22 cellular contexts compared by ENCODE assay signal in genomic region chr22:46436595-46437163, GRCh38.
DNase-seq lines count a peak whose midpoint lies in the region; ATAC-seq and TF ChIP-seq lines count a peak whose summit lies in the region.
"Had no signal": no experiment of that assay in that cellular context is flagged by ENCODE, and none has a peak within 500 bp of the region (broad histone marks: within the 10 kb centered on the region; RNA-seq: fewer than 3 reads in every experiment).

No MANE protein-coding gene starts in this region.

- TF ChIP-seq CTCF in esophagus squamous epithelium (IDR thresholded peaks at IDR 0.05): no peak
- no peak for TF ChIP-seq CTCF in thyroid gland (IDR thresholded peaks at IDR 0.05)

- DNase-seq in NCI-H2171 treated with DMSO at 0.1 percent for 48 hours (lab: John Stamatoyannopoulos, UW) (peak; percentile 47), NCI-H2171 (lab: John Stamatoyannopoulos, UW) (no peak), RKO (ENCODE audit: low spot score) (peak; percentile 34), esophagus squamous epithelium (lab: John Stamatoyannopoulos, UW) (no peak), thyroid gland (no peak), superior temporal gyrus (ENCODE audit: extremely low spot score) (no peak), dedifferentiated amniotic fluid mesenchymal stem cell (ENCODE audit: extremely low spot score) (no peak)
- DNase-seq: activated CD4-positive, alpha-beta T cell treated with anti-CD3 and anti-CD28 coated beads, Interleukin-2, amount 10 ng/mL, durations not matched to agents 24 days and 14 days; activated naive CD4-positive, alpha-beta T cell treated with Interleukin-2 at 50 U/mL for 16 hours; DMS53; hypothalamus; left cardiac atrium; MM.1S; NCI-H2029; NCI-H510A treated with DMSO at 0.1 percent for 48 hours; nephron progenitor cell; T1000; trophoblast cell had no signal

- TF ChIP-seq POLR2A in esophagus squamous epithelium (IDR thresholded peaks at IDR 0.05) (no peak), thyroid gland (IDR thresholded peaks at IDR 0.05) (no peak)

- ATAC-seq in GM19035 (IDR thresholded peaks at IDR 0.05; ENCODE audit: unreplicated experiment): no peak
- ATAC-seq: left cardiac atrium; stimulated activated effector memory CD8-positive, alpha-beta T cell treated with anti-CD3 and anti-CD28 coated beads, Interleukin-12 subunit alpha, Interleukin-12 subunit beta, amount 100 ng/mL, for 72 hours had no signal

- no peaks in the 10 kb centered on the region for H3K27me3 ChIP-seq in esophagus squamous epithelium
- H3K27me3 ChIP-seq in thyroid gland: no peaks in the 10 kb centered on the region
- H3K27me3 ChIP-seq: esophagus muscularis mucosa, SJSA1 had no signal

- H3K36me3 ChIP-seq in esophagus squamous epithelium (peaks cover 0 to 39% (median 0%) of the 10 kb centered on the region in 3 donors), thyroid gland (no peaks in the 10 kb centered on the region)
- H3K36me3 ChIP-seq: SJSA1 had no signal

- H3K4me1 ChIP-seq in esophagus squamous epithelium (peaks cover 0 to 56% (median 5%) of the 10 kb centered on the region in 3 donors), thyroid gland (peaks cover 42 to 63% of the 10 kb centered on the region in 2 donors)
- H3K4me1 ChIP-seq: esophagus muscularis mucosa, SJSA1 had no signal

- WGBS in esophagus squamous epithelium, 2 donors: 46 to 65% methylated on average over 4 to 7 of the region's 7 CpGs
- 88 to 94% methylated on average over 6 to 7 of the region's 7 CpGs for WGBS in thyroid gland, 2 donors

- H3K27ac ChIP-seq in esophagus squamous epithelium: peak overlapping the region; percentile 70 to 83 (median 79)
- peak overlapping the region in 2 of 3 donors; percentile 52 to 95 for H3K27ac ChIP-seq in thyroid gland
- H3K27ac ChIP-seq: esophagus muscularis mucosa, SJSA1 had no signal

- intact Hi-C loops in esophagus squamous epithelium (cut with DNase I): no loop called here
- intact Hi-C loops in thyroid gland (cut with DNase I): no loop called here

- H3K4me3 ChIP-seq in esophagus squamous epithelium (no peak overlapping the region), thyroid gland (replicated peaks in 1 of 3) (no peak overlapping the region)
- H3K4me3 ChIP-seq: esophagus muscularis mucosa, SJSA1 had no signal

- no peaks in the 10 kb centered on the region for H3K9me3 ChIP-seq in esophagus squamous epithelium
- no peaks in the 10 kb centered on the region for H3K9me3 ChIP-seq in thyroid gland
- H3K9me3 ChIP-seq: esophagus muscularis mucosa, SJSA1 had no signal

Comparison
In these comparisons a context has a peak if more than half of its experiments do, and no peak if none do; other contexts are left out.
1. DNase-seq: peak in NCI-H2171 treated with DMSO at 0.1 percent for 48 hours (single experiment) and RKO (single experiment); none in NCI-H2171 (single experiment), esophagus squamous epithelium (single experiment), thyroid gland (0 of 2), superior temporal gyrus (single experiment) and dedifferentiated amniotic fluid mesenchymal stem cell (single experiment).